ENCODE assay signal across 26 cellular contexts in the genomic region with DNA sequence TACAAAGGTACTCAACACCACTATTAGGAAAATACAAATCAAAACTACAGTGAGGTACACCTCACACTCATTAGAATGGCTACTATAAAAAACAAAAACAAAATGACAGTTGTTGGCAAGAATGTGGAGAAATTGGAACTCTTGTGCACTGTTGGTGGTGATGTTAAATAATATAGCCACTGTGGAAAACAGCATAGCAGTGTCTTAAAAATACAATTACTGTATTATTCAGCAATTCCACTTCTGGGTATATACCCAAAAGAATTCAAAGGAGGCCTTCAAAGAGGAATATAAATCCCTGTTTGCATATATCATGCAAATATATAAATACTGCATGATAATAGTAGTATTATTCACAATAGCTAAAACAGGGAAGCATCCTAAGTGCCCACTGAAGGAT.
"Had no signal": no experiment of that assay in that cellular context is flagged by ENCODE, and none has a peak within 500 bp of the region (broad histone marks: within the 10 kb centered on the region; RNA-seq: fewer than 3 reads in every experiment).

No MANE protein-coding gene starts in this region.

- DNase-seq: activated B cell treated with CpG ODN at 0.5 μM for 24 hours; activated CD4-positive, alpha-beta T cell treated with anti-CD3 and anti-CD28 coated beads for 48 hours; activated CD4-positive, alpha-beta T cell treated with anti-CD3 and anti-CD28 coated beads, Interleukin-2, amount 50 U/mL, for 1 hour; activated CD4-positive, alpha-beta T cell treated with anti-CD3 and anti-CD28 coated beads, Interleukin-2, amount 50 U/mL, for 48 hours; activated CD8-positive, alpha-beta memory T cell treated with anti-CD3 and anti-CD28 coated beads for 24 hours; activated CD8-positive, alpha-beta T cell treated with anti-CD3 and anti-CD28 coated beads for 36 hours; activated effector memory CD4-positive, alpha-beta T cell treated with Interleukin-2 at 50 U/mL for 16 hours; activated gamma-delta T cell treated with Interleukin-2 at 50 U/mL for 16 hours; activated naive CD4-positive, alpha-beta T cell treated with anti-CD3 and anti-CD28 coated beads, Interleukin-2, amount 50 U/mL, for 16 hours; activated naive CD4-positive, alpha-beta T cell treated with Interleukin-2 at 50 U/mL for 16 hours; activated T-cell treated with anti-CD3 and anti-CD28 coated beads, Interleukin-2, amount 50 U/mL, for 4 hours; amniotic stem cell; anterior cingulate cortex; brain microvascular endothelial cell; cortex of kidney; dermis blood vessel endothelial cell; effector CD4-positive, alpha-beta T cell; effector memory CD8-positive, alpha-beta T cell; erythroblast; foreskin keratinocyte; glutamatergic neuron; heart left ventricle; T-helper 1 cell; T-helper 17 cell; T1000; WERI-Rb-1 had no signal
